Comparison of ENCODE assay signal across 16 cellular contexts in genomic region chr7:133299620-133300019, GRCh38.
"Had no signal": no experiment of that assay in that cellular context is flagged by ENCODE, and none has a peak within 500 bp of the region (broad histone marks: within the 10 kb centered on the region; RNA-seq: fewer than 3 reads in every experiment).

No MANE protein-coding gene starts in this region.

- FAIRE-seq: RCC 7860 had no signal

- DNase-seq: KBM-7, MV-4-11, NCI-H1048, NCI-H1105, NCI-H1417, NCI-H1436 treated with DMSO at 0.1 percent for 48 hours, NCI-H1694, NCI-H187 treated with DMSO at 0.1 percent for 48 hours, NCI-H2029 treated with DMSO at 0.1 percent for 48 hours, NCI-H2227 treated with DMSO at 0.1 percent for 48 hours, NCI-H524, NCI-H526 treated with DMSO at 0.1 percent for 48 hours, Right ventricle myocardium superior, RPMI8226, SIG-M5 had no signal
